Comparison of ENCODE assay signal across 24 cellular contexts in the genomic region with DNA sequence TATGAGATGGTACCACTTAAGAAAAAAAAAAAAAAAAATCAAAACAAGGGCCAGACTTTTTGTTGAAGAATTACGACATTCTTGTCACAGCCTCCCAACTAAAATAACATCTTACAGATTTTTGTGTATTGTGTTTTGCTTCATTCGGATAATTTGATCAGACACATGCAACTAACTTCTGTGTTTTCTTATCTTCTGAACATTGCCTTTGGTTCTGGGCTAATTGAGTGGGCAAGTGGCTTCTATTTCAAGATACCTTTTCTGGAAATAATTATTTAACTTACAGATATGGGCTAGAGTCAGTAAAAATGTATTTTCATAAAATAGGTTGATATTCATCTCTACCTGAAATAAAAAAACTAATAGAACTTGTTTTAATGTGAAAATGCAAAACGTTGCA.
"Had no signal": no experiment of that assay in that cellular context is flagged by ENCODE, and none has a peak within 500 bp of the region (broad histone marks: within the 10 kb centered on the region; RNA-seq: fewer than 3 reads in every experiment).

No MANE protein-coding gene starts in this region.

- H3K27ac Mint-ChIP-seq: dendritic cell treated with granulocyte-macrophage colony-stimulating factor and Interleukin-4, amounts not matched to agents 40 ng/mL and 50 ng/mL, for 4 days; effector memory CD8-positive, alpha-beta T cell; endodermal cell had no signal

- H3K27ac ChIP-seq: coronary artery, dorsolateral prefrontal cortex, epithelial cell of prostate, esophagus muscularis mucosa, esophagus squamous epithelium, foreskin keratinocyte, gastrocnemius medialis, gastroesophageal sphincter, heart left ventricle, heart right ventricle had no signal

- H3K36me3 ChIP-seq: esophagus muscularis mucosa, esophagus squamous epithelium, gastrocnemius medialis, gastroesophageal sphincter, heart left ventricle, heart right ventricle had no signal

- DNase-seq: cortex of kidney; dermis blood vessel endothelial cell; dorsolateral prefrontal cortex; effector CD4-positive, alpha-beta T cell; effector CD8-positive, alpha-beta T cell; effector memory CD4-positive, alpha-beta T cell; effector memory CD8-positive, alpha-beta T cell; endodermal cell; erythroblast; esophagus squamous epithelium; foreskin fibroblast; foreskin keratinocyte; foreskin melanocyte; gastrocnemius medialis; glutamatergic neuron; head of caudate nucleus; heart left ventricle; heart right ventricle had no signal

- H3K4me1 ChIP-seq: esophagus muscularis mucosa, esophagus squamous epithelium, foreskin keratinocyte, gastrocnemius medialis, gastroesophageal sphincter, heart left ventricle, heart right ventricle had no signal

- H3K9me3 Mint-ChIP-seq: dendritic cell treated with granulocyte-macrophage colony-stimulating factor and Interleukin-4, amounts not matched to agents 40 ng/mL and 50 ng/mL, for 4 days; effector memory CD8-positive, alpha-beta T cell; endodermal cell had no signal

- H3K9me3 ChIP-seq: esophagus muscularis mucosa, esophagus squamous epithelium, gastrocnemius medialis, gastroesophageal sphincter, heart left ventricle, heart right ventricle had no signal

- H3K27me3 ChIP-seq: dorsolateral prefrontal cortex, esophagus muscularis mucosa, esophagus squamous epithelium, foreskin keratinocyte, gastrocnemius medialis, gastroesophageal sphincter, heart left ventricle, heart right ventricle had no signal

- H3K4me1 Mint-ChIP-seq: endodermal cell had no signal

- ATAC-seq: effector memory CD8-positive, alpha-beta T cell; esophagus mucosa; foreskin keratinocyte; gastrocnemius medialis; gastroesophageal sphincter; heart left ventricle; heart right ventricle had no signal

- H3K4me3 ChIP-seq: coronary artery, dorsolateral prefrontal cortex, esophagus muscularis mucosa, esophagus squamous epithelium, gastrocnemius medialis, gastroesophageal sphincter, heart left ventricle, heart right ventricle had no signal

- H3K27me3 Mint-ChIP-seq: effector memory CD8-positive, alpha-beta T cell had no signal

- H3K4me3 Mint-ChIP-seq: dendritic cell treated with granulocyte-macrophage colony-stimulating factor and Interleukin-4, amounts not matched to agents 40 ng/mL and 50 ng/mL, for 4 days; effector memory CD8-positive, alpha-beta T cell; endodermal cell had no signal
